In genomic region chr14:70906785-70907171, GRCh38 we compare ENCODE assay signal across 8 cellular contexts. TPM values are rescaled to one million over a fixed set of nuclear protein-coding genes. Genes with fewer than 3 reads are reported as not detected.
DNase-seq lines count a peak whose midpoint lies in the region; ATAC-seq, FAIRE-seq and TF ChIP-seq lines count a peak whose summit lies in the region.

No MANE protein-coding gene starts in this region.

- no peak for TF ChIP-seq CTCF in OCI-LY3 (IDR thresholded peaks at IDR 0.05; ENCODE audit: low read depth, low read length)
- no peak for TF ChIP-seq CTCF in endothelial cell of umbilical vein (IDR thresholded peaks at IDR 0.05; ENCODE audit: extremely low read depth in 1 of 2, insufficient read depth in 1 of 2, low read depth in 1 of 2, low read length in 2 of 2)

- H2AFZ ChIP-seq in OCI-LY3 (ENCODE audit: low read depth, low read length) (peak overlapping the region; percentile 93), endothelial cell of umbilical vein (ENCODE audit: low read depth, low read length) (peak overlapping the region; percentile 83), neuron (ENCODE audit: low read depth, low read length) (peak overlapping the region; percentile 63)

- intact Hi-C loops in endothelial cell of umbilical vein (cut with micrococcal nuclease): loop anchor here (1.0 kb wide), 4 partner anchors 50 to 1139 kb away; partner anchors contain the start of gene SRSF5

- ATAC-seq in GM19025 (IDR thresholded peaks at IDR 0.05; ENCODE audit: low read depth, unreplicated experiment) (peak; percentile 1), GM18511 (IDR thresholded peaks at IDR 0.05; ENCODE audit: unreplicated experiment) (no peak), GM21390 (IDR thresholded peaks at IDR 0.05; ENCODE audit: unreplicated experiment) (no peak)

- H4K20me1 ChIP-seq in OCI-LY3 (ENCODE audit: insufficient read depth, low read length) (peaks cover 31% of the 10 kb centered on the region), endothelial cell of umbilical vein (replicated peaks; ENCODE audit: control insufficient read depth, extremely low read depth, insufficient read depth, low read length) (peaks cover 3% of the 10 kb centered on the region)

- H3K4me3 ChIP-seq in OCI-LY3 (ENCODE audit: low read length) (peak overlapping the region; percentile 91), endothelial cell of umbilical vein (replicated peaks in 1 of 3; ENCODE audit: insufficient read depth in 1 of 3, low read depth in 1 of 3, low read length in 3 of 3) (peak overlapping the region; percentile 6 to 90 (median 90)), neuron (ENCODE audit: low read length) (peak overlapping the region; percentile 98)

- peak; percentile 57 for DNase-seq in endothelial cell of umbilical vein (ENCODE audit: low read depth, low spot score)
- no peak for DNase-seq in GM19240 (ENCODE audit: insufficient read length, low spot score)
- no peak for DNase-seq in germinal center (ENCODE audit: low spot score)

- no peaks in the 10 kb centered on the region for H3K9me1 ChIP-seq in endothelial cell of umbilical vein (replicated peaks; ENCODE audit: control insufficient read depth, extremely low read depth, insufficient read depth, low read length)

- FAIRE-seq in endothelial cell of umbilical vein (lab: Jason Lieb, UNC): no peak

- H3K79me2 ChIP-seq in OCI-LY3 (ENCODE audit: low read length): peaks cover 40% of the 10 kb centered on the region
- H3K79me2 ChIP-seq in endothelial cell of umbilical vein (ENCODE audit: control insufficient read depth, insufficient read depth, low read length): peaks cover 37% of the 10 kb centered on the region

- CTCF ChIA-PET in endothelial cell of umbilical vein (lab: Charles Lee): interaction anchor here (0.8 to 4.2 kb wide), 20 partner anchors 9 to 949 kb away, joined by 3 to 99 read pairs (median 10); no protein-coding TSS in a partner anchor

- POLR2A ChIA-PET in endothelial cell of umbilical vein (lab: Charles Lee): no interaction called here

- BruUV-seq in endothelial cell of umbilical vein (replicated peaks; lab: Mats Ljungman, UMichigan): TSS peak; percentile 77

- H3K9me3 ChIP-seq in OCI-LY3 (ENCODE audit: insufficient read depth, low read length) (no peaks in the 10 kb centered on the region), endothelial cell of umbilical vein (replicated peaks; ENCODE audit: control insufficient read depth, insufficient read depth, low read length) (no peaks in the 10 kb centered on the region), neuron (ENCODE audit: low read length) (no peaks in the 10 kb centered on the region)

- no peaks in the 10 kb centered on the region for H3K36me3 ChIP-seq in OCI-LY3 (replicated peaks; ENCODE audit: low read depth, low read length)
- H3K36me3 ChIP-seq in endothelial cell of umbilical vein (ENCODE audit: control insufficient read depth in 2 of 2, extremely low read depth in 1 of 2, insufficient read depth in 2 of 2, low read length in 2 of 2): no peaks in the 10 kb centered on the region
- no peaks in the 10 kb centered on the region for H3K36me3 ChIP-seq in neuron (ENCODE audit: insufficient read depth, low read length)

- H3K27ac ChIP-seq in OCI-LY3 (ENCODE audit: low read length) (peak overlapping the region; percentile 7; the same call in 1 of the 2 replicates), endothelial cell of umbilical vein (ENCODE audit: insufficient read depth, low read depth, low read length) (peak overlapping the region; percentile 23)

- H3K4me2 ChIP-seq in OCI-LY3 (ENCODE audit: low read length) (peak overlapping the region; percentile 93), endothelial cell of umbilical vein (ENCODE audit: insufficient read depth, low read length) (peak overlapping the region; percentile 82)

- H3K27me3 ChIP-seq in OCI-LY3 (ENCODE audit: low read depth, low read length) (peaks cover 6% of the 10 kb centered on the region; the same call in 1 of the 2 replicates), endothelial cell of umbilical vein (ENCODE audit: control insufficient read depth in 2 of 2, insufficient read depth in 2 of 2, low read length in 2 of 2) (no peaks in the 10 kb centered on the region), neuron (ENCODE audit: insufficient read depth, low read length) (no peaks in the 10 kb centered on the region)

- H3K9ac ChIP-seq in OCI-LY3 (ENCODE audit: low read length) (peak overlapping the region; percentile 80), endothelial cell of umbilical vein (replicated peaks; ENCODE audit: extremely low read depth, insufficient read depth, low read length) (peak overlapping the region; percentile 80)

- dilution Hi-C loops in endothelial cell of umbilical vein (cut with MboI; ENCODE audit: extremely low pct_ligation_motif_present, low sequenced_read_pairs): no loop called here

- H3K4me1 ChIP-seq in OCI-LY3 (ENCODE audit: low read length) (peaks cover 18% of the 10 kb centered on the region), endothelial cell of umbilical vein (ENCODE audit: control insufficient read depth, extremely low read depth, insufficient read depth, low read length) (peaks cover 28% of the 10 kb centered on the region), neuron (ENCODE audit: insufficient read depth, low read length) (peaks cover 14% of the 10 kb centered on the region)

- no peak for TF ChIP-seq POLR2A in endothelial cell of umbilical vein (IDR thresholded peaks at IDR 0.05; ENCODE audit: low read depth, low read length)

TF ChIP-seq in endothelial cell of umbilical vein, 7 proteins besides CTCF, POLR2A, EP300 and RAD21:
- no peak for TF ChIP-seq JUN (IDR thresholded peaks at IDR 0.05; ENCODE audit: borderline replicate concordance, insufficient read depth, insufficient read length, low read depth)
- no peak for TF ChIP-seq MAX (IDR thresholded peaks at IDR 0.05; ENCODE audit: insufficient read depth, insufficient read length)
- no peak for TF ChIP-seq GATA2 (IDR thresholded peaks at IDR 0.05; ENCODE audit: insufficient read depth, insufficient read length, low read depth, low read length)
- no peak for TF ChIP-seq MYC (IDR thresholded peaks at IDR 0.05; ENCODE audit: low read depth, low read length)
- no peak for TF ChIP-seq EZH2 (IDR thresholded peaks at IDR 0.05; ENCODE audit: borderline replicate concordance, low read depth, low read length, severe bottlenecking)

RNA-seq across cellular contexts. Expression of gene PCNX1, which starts 0.5 kb away (rescaled TPM):
- 30.6 and 40.5 TPM in 2 replicates for total RNA-seq in endothelial cell of umbilical vein
- 21.4 and 24.0 TPM in 2 replicates for polyA plus RNA-seq in endothelial cell of umbilical vein
- polyA plus RNA-seq in endothelial cell of umbilical vein (2011; cell fraction: cytosol; rRNA removed): 12.5 and 12.6 TPM in 2 replicates
- polyA plus RNA-seq in endothelial cell of umbilical vein (2011; cell fraction: nucleus; rRNA removed): 49.3 and 53.5 TPM in 2 replicates
- 18.3 and 19.0 TPM in 2 replicates for polyA plus RNA-seq in endothelial cell of umbilical vein (2012)
- 168 and 175 TPM in 2 replicates for polyA minus RNA-seq in endothelial cell of umbilical vein
- 45.6 TPM for polyA minus RNA-seq in endothelial cell of umbilical vein (2011; cell fraction: cytosol; rRNA and poly(A)+ RNA removed)
- polyA minus RNA-seq in endothelial cell of umbilical vein (2011; cell fraction: nucleus; rRNA and poly(A)+ RNA removed): 155 and 232 TPM in 2 replicates
